Comparison of ENCODE assay signal across 10 cellular contexts in the genomic region with DNA sequence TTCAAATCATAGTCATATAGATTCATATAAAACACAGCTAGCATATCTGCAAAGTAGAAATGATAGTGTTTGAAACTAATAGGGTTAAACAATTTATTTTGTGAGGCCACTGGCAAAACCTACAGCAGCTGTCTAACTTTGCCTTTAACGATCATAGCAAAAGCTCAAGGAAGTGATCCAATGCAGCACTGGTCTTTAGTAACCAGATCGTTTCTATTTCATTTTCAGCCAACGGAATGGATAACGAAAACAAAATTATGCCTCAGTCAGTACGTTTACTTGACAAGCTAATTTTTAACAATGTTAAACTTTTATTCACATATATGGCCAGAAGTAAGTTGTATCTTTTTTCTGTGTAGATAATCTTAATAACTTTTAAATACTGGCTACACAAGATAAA. TPM values are rescaled to one million over a fixed set of nuclear protein-coding genes. Genes with fewer than 3 reads are reported as not detected.
A peak's percentile ranks its signal among the peaks of the same experiment; 100 is the strongest.
DNase-seq lines count a peak whose midpoint lies in the region; ATAC-seq, FAIRE-seq and TF ChIP-seq lines count a peak whose summit lies in the region.
"Had no signal": no experiment of that assay in that cellular context is flagged by ENCODE, and none has a peak within 500 bp of the region (broad histone marks: within the 10 kb centered on the region; RNA-seq: fewer than 3 reads in every experiment).

No MANE protein-coding gene starts in this region.

- H3K4me2 ChIP-seq in HepG2 (ENCODE audit: low read depth, low read length) = no peak overlapping the region
- H3K4me2 ChIP-seq: BLaER1 had no signal

- peaks cover 5% of the 10 kb centered on the region for H3K36me3 Mint-ChIP-seq in activated CD4-positive, alpha-beta T cell treated with anti-CD3 and anti-CD28 coated beads for 36 hours (ENCODE audit: low read depth)
- H3K36me3 Mint-ChIP-seq in activated naive CD8-positive, alpha-beta T cell treated with anti-CD3 and anti-CD28 coated beads, Interleukin-2, amount 50 U/mL, for 24 hours (ENCODE audit: low read depth) = no peaks in the 10 kb centered on the region

- intact Hi-C loops in activated CD4-positive, alpha-beta T cell treated with anti-CD3 and anti-CD28 coated beads for 36 hours (cut with DNase I, micrococcal nuclease) = loop anchor here (2.0 to 5.0 kb wide), 3 partner anchors 14 to 42 kb away; no protein-coding TSS in a partner anchor
- intact Hi-C loops in pancreas (cut with DNase I) (no loop called here), HepG2 (cut with micrococcal nuclease; ENCODE audit: unreplicated experiment) (no loop called here)

- ATAC-seq in activated CD4-positive, alpha-beta T cell treated with anti-CD3 and anti-CD28 coated beads for 36 hours = peak; percentile 87
- ATAC-seq in HG03039 (IDR thresholded peaks at IDR 0.05; ENCODE audit: unreplicated experiment) (peak; percentile 57), pancreas (no peak), HepG2 (no peak)
- peak; percentile 77 for ATAC-seq in activated naive CD8-positive, alpha-beta T cell treated with anti-CD3 and anti-CD28 coated beads, Interleukin-2, amount 50 U/mL, for 24 hours

- no peaks in the 10 kb centered on the region for H3K9me3 Mint-ChIP-seq in activated CD4-positive, alpha-beta T cell treated with anti-CD3 and anti-CD28 coated beads for 36 hours (ENCODE audit: low read depth)
- no peaks in the 10 kb centered on the region for H3K9me3 Mint-ChIP-seq in activated naive CD8-positive, alpha-beta T cell treated with anti-CD3 and anti-CD28 coated beads, Interleukin-2, amount 50 U/mL, for 24 hours

- TF ChIP-seq POLR2A in HepG2 (IDR thresholded peaks at IDR 0.05; ENCODE audit: insufficient read depth in 1 of 2, low read depth in 2 of 2, low read length in 2 of 2) = no peak

- H3K9me3 ChIP-seq in pancreas (no peaks in the 10 kb centered on the region), HepG2 (ENCODE audit: low read length) (no peaks in the 10 kb centered on the region)
- H3K9me3 ChIP-seq: BLaER1 had no signal

- peak overlapping the region in 1 of 4 donors; percentile 15 for H3K27ac ChIP-seq in pancreas
- H3K27ac ChIP-seq in HepG2 (ENCODE audit: extremely low read length, insufficient read depth, low read length) = no peak overlapping the region
- H3K27ac ChIP-seq: BLaER1, VCaP had no signal

- no peak for DNase-seq in activated CD4-positive, alpha-beta T cell treated with anti-CD3 and anti-CD28 coated beads for 36 hours
- no peak for DNase-seq in activated CD4-positive, alpha-beta T cell treated with anti-CD3 and anti-CD28 coated beads for 48 hours
- DNase-seq in activated naive CD8-positive, alpha-beta T cell treated with anti-CD3 and anti-CD28 coated beads, Interleukin-2, amount 50 U/mL, for 24 hours = no peak
- DNase-seq in pancreas (no peak), HepG2 (ENCODE audit: low spot score) (no peak), epidermal melanocyte (ENCODE audit: insufficient read length, low spot score) (no peak), iPS-NIHi11 (ENCODE audit: low spot score) (no peak)

- H2AFZ ChIP-seq in HepG2 (ENCODE audit: low read length) = no peak overlapping the region

- H4K20me1 ChIP-seq in HepG2 (ENCODE audit: insufficient read depth, low read length) = no peaks in the 10 kb centered on the region
- H4K20me1 ChIP-seq: BLaER1 had no signal

- H3K36me3 ChIP-seq in pancreas (no peaks in the 10 kb centered on the region), HepG2 (replicated peaks in 1 of 2; ENCODE audit: control insufficient read depth in 1 of 2, insufficient read depth in 2 of 2, low read length in 2 of 2) (no peaks in the 10 kb centered on the region)
- H3K36me3 ChIP-seq: BLaER1 had no signal

- WGBS in pancreas, 2 donors = 34 to 43% methylated on average over 5 of the region's 5 CpGs
- WGBS in HepG2 (ENCODE audit: low lambda C conversion rate) = 38% methylated on average over 5 of the region's 5 CpGs

- no peaks in the 10 kb centered on the region for H3K27me3 Mint-ChIP-seq in activated CD4-positive, alpha-beta T cell treated with anti-CD3 and anti-CD28 coated beads for 36 hours
- H3K27me3 Mint-ChIP-seq in activated naive CD8-positive, alpha-beta T cell treated with anti-CD3 and anti-CD28 coated beads, Interleukin-2, amount 50 U/mL, for 24 hours = no peaks in the 10 kb centered on the region

- H3K4me1 ChIP-seq in pancreas (peaks cover 0 to 6% (median 4%) of the 10 kb centered on the region in 3 donors), HepG2 (ENCODE audit: insufficient read depth, low read length) (no peaks in the 10 kb centered on the region)
- H3K4me1 ChIP-seq: BLaER1 had no signal

- POLR2A ChIA-PET in activated CD4-positive, alpha-beta T cell treated with anti-CD3 and anti-CD28 coated beads for 36 hours (lab: Charles Lee) = interaction anchor here (1.4 kb wide), 1 partner anchor 17 kb away, joined by 4 read pairs; a partner anchor contains a TSS
- POLR2A ChIA-PET in HepG2 (lab: Yijun Ruan, JAX) = no interaction called here

- in situ Hi-C loops in HepG2 (cut with HindIII; ENCODE audit: extremely low pct_ligation_motif_present, low pct_unique_long_range_greater_than_20kb) = loop anchor here (10.0 to 25.0 kb wide), 2 partner anchors 50 to 508 kb away; no protein-coding TSS in a partner anchor

- H3K9ac ChIP-seq in HepG2 (ENCODE audit: insufficient read depth, low read depth, low read length) = no peak overlapping the region
- H3K9ac ChIP-seq: BLaER1 had no signal

- FAIRE-seq in pancreas (lab: Jason Lieb, UNC) (peak; percentile 88), HepG2 (lab: Jason Lieb, UNC) (no peak)

- CTCF ChIA-PET in activated CD4-positive, alpha-beta T cell treated with anti-CD3 and anti-CD28 coated beads for 36 hours (lab: Charles Lee) = interaction anchor here (0.8 to 1.8 kb wide), 10 partner anchors 8 to 602 kb away, joined by 3 to 9 read pairs (median 4); a partner anchor contains a TSS
- CTCF ChIA-PET in HepG2 (lab: Yijun Ruan, JAX; ENCODE audit: low intra/inter-chr PET ratio, low total read pairs) = no interaction called here

- peak overlapping the region; percentile 56 for H3K4me3 Mint-ChIP-seq in activated CD4-positive, alpha-beta T cell treated with anti-CD3 and anti-CD28 coated beads for 36 hours
- peak overlapping the region; percentile 59 for H3K4me3 Mint-ChIP-seq in activated naive CD8-positive, alpha-beta T cell treated with anti-CD3 and anti-CD28 coated beads, Interleukin-2, amount 50 U/mL, for 24 hours

- TF ChIP-seq CTCF in pancreas (IDR thresholded peaks at IDR 0.05) (no peak), HepG2 (CRISPR knock-in tag; IDR thresholded peaks at IDR 0.05) (no peak)

- no peak for TF ChIP-seq RAD21 in HepG2 (CRISPR knock-in tag; IDR thresholded peaks at IDR 0.05)

- H3K4me1 Mint-ChIP-seq in activated CD4-positive, alpha-beta T cell treated with anti-CD3 and anti-CD28 coated beads for 36 hours = peaks cover 72% of the 10 kb centered on the region
- H3K4me1 Mint-ChIP-seq in activated naive CD8-positive, alpha-beta T cell treated with anti-CD3 and anti-CD28 coated beads, Interleukin-2, amount 50 U/mL, for 24 hours = peaks cover 74% of the 10 kb centered on the region

- no TSS peak for BruUV-seq in HepG2 (replicated peaks; lab: Mats Ljungman, UMichigan)

- no peak overlapping the region for H3K27ac Mint-ChIP-seq in activated CD4-positive, alpha-beta T cell treated with anti-CD3 and anti-CD28 coated beads for 36 hours
- H3K27ac Mint-ChIP-seq in activated naive CD8-positive, alpha-beta T cell treated with anti-CD3 and anti-CD28 coated beads, Interleukin-2, amount 50 U/mL, for 24 hours = peak overlapping the region; percentile 15

- H3K79me2 ChIP-seq in HepG2 (ENCODE audit: insufficient read depth, low read length) = peaks cover 6% of the 10 kb centered on the region

- no peak overlapping the region for H3K4me3 ChIP-seq in pancreas
- H3K4me3 ChIP-seq in HepG2 (replicated peaks in 1 of 3; ENCODE audit: insufficient read depth in 1 of 3, low read depth in 2 of 3, low read length in 3 of 3) = no peak overlapping the region
- H3K4me3 ChIP-seq: BLaER1 had no signal

- no peaks in the 10 kb centered on the region for H3K27me3 ChIP-seq in pancreas
- no peaks in the 10 kb centered on the region; a peak in 1 of 5 replicates for H3K27me3 ChIP-seq in HepG2 (ENCODE audit: control insufficient read depth in 1 of 2, insufficient read depth in 2 of 2, low read length in 2 of 2)
- H3K27me3 ChIP-seq: BLaER1 had no signal

- TF ChIP-seq EP300 in HepG2 (IDR thresholded peaks at IDR 0.05; ENCODE audit: low read depth in 2 of 2, low read length in 2 of 2) = no peak
- TF ChIP-seq EP300 in HepG2 (CRISPR knock-in tag; IDR thresholded peaks at IDR 0.05; ENCODE audit: borderline replicate concordance) = no peak

RNA-seq across cellular contexts. Expression of a gene that starts 17.7 kb away (rescaled TPM):
- total RNA-seq in activated CD4-positive, alpha-beta T cell treated with anti-CD3 and anti-CD28 coated beads for 36 hours = 10 to 100 TPM; 42.5 to 49.2 TPM
- total RNA-seq in pancreas (10 to 100 TPM in 1 of 6 donors, 1 to 10 TPM in 5; 2.7 to 10.3 (median 4.8) TPM), HepG2 (2016; rRNA removed; fragmentation: Illumina TruSeq; extraction: Trizol) (12.3 and 18.5 TPM in 2 replicates)
- polyA plus RNA-seq in pancreas (1 to 10 TPM; 1.8 to 4.0 TPM), HepG2 (2011; rRNA removed) (10.5 and 12.6 TPM in 2 replicates)
- total RNA-seq in HepG2 (2016; cell fraction: cytosol; rRNA removed; fragmentation: Illumina TruSeq; extraction: Trizol; ENCODE audit: low read depth) = 6.6 and 7.9 TPM in 2 replicates
- total RNA-seq in HepG2 (2016; cell fraction: insoluble cytoplasmic fraction; rRNA removed; fragmentation: Illumina TruSeq; extraction: Trizol) = 13.2 and 18.3 TPM in 2 replicates
- total RNA-seq in HepG2 (2016; cell fraction: membrane; rRNA removed; fragmentation: Illumina TruSeq; extraction: Trizol) = 11.5 and 12.6 TPM in 2 replicates
- total RNA-seq in HepG2 (2016; cell fraction: nucleus; rRNA removed; fragmentation: Illumina TruSeq; extraction: Trizol) = 9.7 and 10.3 TPM in 2 replicates
- polyA plus RNA-seq in HepG2 (2011; cell fraction: cytosol; rRNA removed) = 5.8 and 8.5 TPM in 2 replicates
- 3.2 and 3.4 TPM in 2 replicates for polyA plus RNA-seq in HepG2 (2011; cell fraction: nucleus; rRNA removed)
- 9.3 and 11.0 TPM in 2 replicates for polyA plus RNA-seq in HepG2 (2012)
- 2.4 and 3.5 TPM in 2 replicates for polyA plus RNA-seq in HepG2 (2016; cell fraction: cytosol; fragmentation: Illumina TruSeq; extraction: Trizol; ENCODE audit: low read depth)
- 14.6 and 16.0 TPM in 2 replicates for polyA plus RNA-seq in HepG2 (2016; cell fraction: insoluble cytoplasmic fraction; fragmentation: Illumina TruSeq; extraction: Trizol; ENCODE audit: low read depth)
- polyA plus RNA-seq in HepG2 (2016; cell fraction: membrane; fragmentation: Illumina TruSeq; extraction: Trizol; ENCODE audit: low read depth) = 6.3 and 7.5 TPM in 2 replicates
- polyA plus RNA-seq in HepG2 (2016; cell fraction: nucleus; fragmentation: Illumina TruSeq; extraction: Trizol; ENCODE audit: insufficient read depth, low read depth) = 6.8 and 9.3 TPM in 2 replicates
- polyA minus RNA-seq in HepG2 (2011; rRNA and poly(A)+ RNA removed; ENCODE audit: low replicate concordance) = 8.6 and 26.1 TPM in 2 replicates
- polyA minus RNA-seq in HepG2 (2011; cell fraction: cytosol; rRNA and poly(A)+ RNA removed) = 7.9 and 11.1 TPM in 2 replicates
- polyA minus RNA-seq in HepG2 (2011; cell fraction: nucleus; rRNA and poly(A)+ RNA removed) = 18.5 TPM in 2 replicates

Comparison
In these comparisons a context has a peak if more than half of its experiments do, and no peak if none do; other contexts are left out.
1. ATAC-seq: peak in activated CD4-positive, alpha-beta T cell treated with anti-CD3 and anti-CD28 coated beads for 36 hours (single experiment), HG03039 (single experiment) and activated naive CD8-positive, alpha-beta T cell treated with anti-CD3 and anti-CD28 coated beads, Interleukin-2, amount 50 U/mL, for 24 hours (single experiment); none in pancreas (0 of 4) and HepG2 (single experiment).
2. intact Hi-C loops: an anchor here in activated CD4-positive, alpha-beta T cell treated with anti-CD3 and anti-CD28 coated beads for 36 hours (2.0 to 5.0 kb wide); none called in pancreas and HepG2.